In genomic region chr7:141544831-141545230, GRCh38 we compare ENCODE assay signal across 17 cellular contexts. TPM values are rescaled to one million over a fixed set of nuclear protein-coding genes. Genes with fewer than 3 reads are reported as not detected.
DNase-seq lines count a peak whose midpoint lies in the region; ATAC-seq and TF ChIP-seq lines count a peak whose summit lies in the region.
"Had no signal": no experiment of that assay in that cellular context is flagged by ENCODE, and none has a peak within 500 bp of the region (broad histone marks: within the 10 kb centered on the region; RNA-seq: fewer than 3 reads in every experiment).

No MANE protein-coding gene starts in this region.

- H3K4me3 ChIP-seq in GM23338 (no peak overlapping the region), HAP-1 (no peak overlapping the region), NT2/D1 (ENCODE audit: insufficient read length, low read depth) (no peak overlapping the region)
- no peak overlapping the region for H3K4me3 ChIP-seq in CD8-positive, alpha-beta T cell (ENCODE audit: low read depth, low read length)
- H3K4me3 ChIP-seq: GM23248 had no signal

- H3K27me3 ChIP-seq in GM23338 (ENCODE audit: insufficient read depth) (no peaks in the 10 kb centered on the region), HAP-1 (ENCODE audit: low read depth) (no peaks in the 10 kb centered on the region), NT2/D1 (ENCODE audit: insufficient read depth, insufficient read length) (no peaks in the 10 kb centered on the region)
- no peaks in the 10 kb centered on the region for H3K27me3 ChIP-seq in CD8-positive, alpha-beta T cell (ENCODE audit: insufficient read depth, low read length)
- H3K27me3 ChIP-seq: BE2C had no signal

- H3F3A ChIP-seq in GM23338 (replicated peaks; ENCODE audit: low read depth): no peaks in the 10 kb centered on the region

- TF ChIP-seq CTCF in GM23338 (conservative IDR thresholded peaks at IDR 0.05; ENCODE audit: low read depth in 2 of 2): no peak
- TF ChIP-seq CTCF in CD8-positive, alpha-beta T cell (IDR thresholded peaks at IDR 0.05): no peak

- in situ Hi-C loops in HAP-1 (cut with MboI; ENCODE audit: low sequenced_read_pairs): loop anchor here (25.0 kb wide), 1 partner anchor 733 kb away; no protein-coding TSS in a partner anchor

- CTCF ChIA-PET in CD8-positive, alpha-beta T cell (lab: Charles Lee): interaction anchor here (1.5 to 2.2 kb wide), 2 partner anchors 11 kb away, joined by 6 to 9 read pairs; no protein-coding TSS in a partner anchor

- H3K27me3 Mint-ChIP-seq in GM23338 (ENCODE audit: insufficient read depth, low read depth, poor library complexity): peaks cover 5% of the 10 kb centered on the region
- peaks cover 3% of the 10 kb centered on the region for H3K27me3 Mint-ChIP-seq in CD8-positive, alpha-beta T cell (ENCODE audit: low read depth)

- intact Hi-C loops in CD8-positive, alpha-beta T cell (cut with DNase I, micrococcal nuclease): no loop called here

- H3K4me1 ChIP-seq in GM23338 (ENCODE audit: insufficient read depth): peaks cover 15% of the 10 kb centered on the region
- peaks cover 7% of the 10 kb centered on the region for H3K4me1 ChIP-seq in HAP-1
- H3K4me1 ChIP-seq in NT2/D1 (ENCODE audit: insufficient read depth, insufficient read length): no peaks in the 10 kb centered on the region
- no peaks in the 10 kb centered on the region for H3K4me1 ChIP-seq in CD8-positive, alpha-beta T cell (ENCODE audit: insufficient read depth, low read length)
- H3K4me1 ChIP-seq: BE2C had no signal

- H3K9me2 ChIP-seq in GM23338 (ENCODE audit: insufficient read depth): no peaks in the 10 kb centered on the region

- no peaks in the 10 kb centered on the region for H3K9me3 ChIP-seq in HAP-1
- H3K9me3 ChIP-seq in NT2/D1 (ENCODE audit: insufficient read depth, low read length): no peaks in the 10 kb centered on the region
- H3K9me3 ChIP-seq in CD8-positive, alpha-beta T cell (ENCODE audit: low read length): no peaks in the 10 kb centered on the region
- H3K9me3 ChIP-seq: BE2C had no signal

- no peak overlapping the region for H3K9ac ChIP-seq in NT2/D1 (ENCODE audit: insufficient read length, low read depth)
- H3K9ac ChIP-seq: GM23248 had no signal

- no peak overlapping the region for H2AFZ ChIP-seq in GM23338
- H2AFZ ChIP-seq: GM23248 had no signal

- no peaks in the 10 kb centered on the region for H3K36me3 ChIP-seq in GM23338 (ENCODE audit: insufficient read depth)
- no peaks in the 10 kb centered on the region for H3K36me3 ChIP-seq in HAP-1 (replicated peaks)
- no peaks in the 10 kb centered on the region for H3K36me3 ChIP-seq in NT2/D1 (ENCODE audit: insufficient read depth, insufficient read length, low read length)
- no peaks in the 10 kb centered on the region for H3K36me3 ChIP-seq in CD8-positive, alpha-beta T cell (ENCODE audit: insufficient read depth, low read length)
- H3K36me3 ChIP-seq: BE2C had no signal

- H3K4me1 Mint-ChIP-seq in GM23338: peaks cover 23% of the 10 kb centered on the region
- no peaks in the 10 kb centered on the region for H3K4me1 Mint-ChIP-seq in CD8-positive, alpha-beta T cell (ENCODE audit: low read depth)
- H3K4me1 Mint-ChIP-seq: CD8-positive, alpha-beta memory T cell had no signal

- no peak overlapping the region for H3K27ac ChIP-seq in GM23338 (ENCODE audit: low read depth)
- H3K27ac ChIP-seq in CD8-positive, alpha-beta T cell (ENCODE audit: low read depth, low read length): no peak overlapping the region
- H3K27ac ChIP-seq: C4-2B, GM23248, HL-60 had no signal

- no peaks in the 10 kb centered on the region for H4K20me1 ChIP-seq in GM23338 (replicated peaks; ENCODE audit: insufficient read depth)

- peaks cover 3% of the 10 kb centered on the region; the same call in 1 of the 3 replicates for H3K9me3 Mint-ChIP-seq in GM23338
- no peaks in the 10 kb centered on the region for H3K9me3 Mint-ChIP-seq in CD8-positive, alpha-beta T cell

- DNase-seq in GM23338 (ENCODE audit: low spot score): peak; percentile 78
- peak; percentile 34 to 35 for DNase-seq in HAP-1 (ENCODE audit: low spot score in 2 of 2)
- peak; percentile 51 for DNase-seq in NT2/D1 (ENCODE audit: low read depth, low spot score)
- peak; percentile 30 for DNase-seq in iPS-NIHi11 (ENCODE audit: low spot score)
- no peak for DNase-seq in SIG-M5 (lab: John Stamatoyannopoulos, UW)
- DNase-seq in cerebellar nuclear complex (lab: John Stamatoyannopoulos, UW): no peak
- no peak for DNase-seq in CD8-positive, alpha-beta T cell
- DNase-seq: BE2C; CD8-positive, alpha-beta memory T cell; DMS53; GM23248; KG1 had no signal

- POLR2A ChIA-PET in CD8-positive, alpha-beta T cell (lab: Charles Lee): no interaction called here

- no peaks in the 10 kb centered on the region for H3K79me2 ChIP-seq in GM23338 (replicated peaks; ENCODE audit: insufficient read depth)

- H3K4me2 ChIP-seq in GM23338: peak overlapping the region; percentile 29; the same call in 1 of the 2 replicates

- peaks cover 3% of the 10 kb centered on the region; the same call in 1 of the 3 replicates for H3K36me3 Mint-ChIP-seq in GM23338 (ENCODE audit: low read depth)
- no peaks in the 10 kb centered on the region for H3K36me3 Mint-ChIP-seq in CD8-positive, alpha-beta T cell

- H3K27ac Mint-ChIP-seq in GM23338: peak overlapping the region; percentile 17
- H3K27ac Mint-ChIP-seq in CD8-positive, alpha-beta T cell: no peak overlapping the region
- H3K27ac Mint-ChIP-seq: CD8-positive, alpha-beta memory T cell; IgD-negative memory B cell had no signal

- H3K4me3 Mint-ChIP-seq in GM23338: no peak overlapping the region
- no peak overlapping the region for H3K4me3 Mint-ChIP-seq in CD8-positive, alpha-beta T cell
- H3K4me3 Mint-ChIP-seq: CD8-positive, alpha-beta memory T cell; IgD-negative memory B cell had no signal

- ATAC-seq in GM23338 (peak; percentile 95), GM19452 (IDR thresholded peaks at IDR 0.05; ENCODE audit: unreplicated experiment) (no peak)
- ATAC-seq in CD8-positive, alpha-beta T cell: no peak
- ATAC-seq: HCT116 had no signal

TF ChIP-seq in GM23338, 12 proteins besides CTCF, POLR2A, EP300 and RAD21:
- TF ChIP-seq ZNF331 (CRISPR knock-in tag; IDR thresholded peaks at IDR 0.05; ENCODE audit: low read depth) (no peak), ZNF462 (CRISPR knock-in tag; IDR thresholded peaks at IDR 0.05) (peak; percentile 30; the same call in 1 of the 2 replicates), EZH2phosphoT487 (IDR thresholded peaks at IDR 0.05; ENCODE audit: unreplicated experiment) (no peak)

RNA-seq across cellular contexts. Expression of gene AGK, which starts 6.4 kb away (rescaled TPM):
- total RNA-seq in GM23338 (2014; rRNA removed; shearing (Covaris generic)): 36.6 and 37.9 TPM in 2 replicates
- polyA plus RNA-seq in GM23338 (2016; fragmentation: Nextera tagmentation; extraction: Ambion mirVana): 19.1 and 21.9 TPM in 2 replicates
- 10 to 100 TPM; 20.5 to 22.6 TPM for total RNA-seq in CD8-positive, alpha-beta T cell

Comparison
In these comparisons a context has a peak if more than half of its experiments do, and no peak if none do; other contexts are left out.
1. DNase-seq: peak in GM23338 (single experiment), HAP-1 (2 of 2), NT2/D1 (single experiment) and iPS-NIHi11 (single experiment); none in SIG-M5 (single experiment), cerebellar nuclear complex (0 of 2) and CD8-positive, alpha-beta T cell (0 of 7).